In the genomic region with DNA sequence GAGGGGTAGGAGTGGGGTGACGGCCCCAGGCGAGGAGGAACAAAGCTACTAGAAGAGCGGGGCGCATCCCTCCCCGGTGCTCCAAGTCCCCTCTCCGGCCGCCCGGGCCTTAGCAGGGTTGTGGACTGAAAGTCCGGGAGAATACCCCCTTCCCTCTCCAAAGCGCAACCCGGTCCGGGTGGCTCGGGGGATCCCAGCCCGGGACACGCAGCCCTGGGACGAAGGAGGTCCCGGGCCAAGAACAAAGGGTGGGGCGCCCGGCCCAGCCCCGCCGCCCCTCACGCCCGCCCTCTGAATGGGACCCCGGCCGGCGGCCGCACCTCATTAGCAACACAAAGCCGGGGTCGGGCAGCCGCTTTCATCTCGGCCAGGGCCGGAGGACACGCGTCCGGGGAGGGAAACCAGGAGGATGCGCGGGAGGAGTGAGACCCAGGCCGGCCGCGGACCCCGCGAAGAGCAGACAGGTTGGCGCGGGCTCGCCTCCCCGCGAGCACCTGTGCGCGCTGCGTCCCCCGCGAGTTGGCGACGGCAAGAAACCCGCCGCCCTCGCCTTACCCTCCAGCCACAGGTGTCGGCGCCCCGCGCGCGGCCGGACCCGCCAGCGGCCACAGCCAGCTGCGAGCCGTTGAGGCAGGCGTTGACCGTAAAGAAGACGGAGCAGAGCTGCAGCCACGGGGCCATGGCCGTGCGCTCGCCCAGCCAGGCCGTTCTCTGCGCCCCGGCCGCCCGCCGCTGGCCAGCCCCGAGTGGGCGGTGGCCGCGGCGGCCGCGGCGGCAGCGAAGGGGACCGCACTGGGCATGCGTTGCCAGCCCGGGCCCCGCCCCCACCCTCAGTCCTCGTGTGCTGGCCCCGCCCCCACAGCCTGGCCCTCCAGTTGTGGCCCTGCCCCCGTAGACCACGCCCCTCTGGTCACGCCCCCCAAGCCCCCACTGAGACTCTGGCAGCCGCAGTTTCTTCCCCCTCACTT, we compare ENCODE assay signal across 9 cellular contexts. TPM values are rescaled to one million over a fixed set of nuclear protein-coding genes. Genes with fewer than 3 reads are reported as not detected.
A peak's percentile ranks its signal among the peaks of the same experiment; 100 is the strongest.
DNase-seq lines count a peak whose midpoint lies in the region; ATAC-seq and TF ChIP-seq lines count a peak whose summit lies in the region.
"Had no signal": no experiment of that assay in that cellular context is flagged by ENCODE, and none has a peak within 500 bp of the region (broad histone marks: within the 10 kb centered on the region; RNA-seq: fewer than 3 reads in every experiment).

IL17RD (minus strand) TSS at position 748 of the 968 bp plus-strand sequence; CDS start at position 681, 67 bp downstream.

- intact Hi-C loops in psoas muscle (cut with DNase I) = loop anchor here (5.0 kb wide), 4 partner anchors 62 to 272 kb away; partner anchors contain the start of gene APPL1 (in 1 of the 2)

- peaks cover 5 to 9% (median 5%) of the 10 kb centered on the region in 3 donors for H3K4me1 Mint-ChIP-seq in IgD-negative memory B cell

- H3K4me3 Mint-ChIP-seq in IgD-negative memory B cell = peak within 1 kb of the TSS; percentile 79 to 94 (median 88)

- no peaks in the 10 kb centered on the region for H3K9me3 ChIP-seq in SK-N-MC (ENCODE audit: low read depth, low read length)
- no peaks in the 10 kb centered on the region for H3K9me3 ChIP-seq in right atrium auricular region
- no peaks in the 10 kb centered on the region for H3K9me3 ChIP-seq in psoas muscle

- TF ChIP-seq CTCF in right atrium auricular region (IDR thresholded peaks at IDR 0.05) (no peak), psoas muscle (IDR thresholded peaks at IDR 0.05) (no peak)

- no peaks in the 10 kb centered on the region for H3K36me3 ChIP-seq in SK-N-MC (ENCODE audit: insufficient read depth, low read length)
- H3K36me3 ChIP-seq in right atrium auricular region = no peaks in the 10 kb centered on the region
- H3K36me3 ChIP-seq in psoas muscle (ENCODE audit: insufficient read depth in 1 of 2, low read depth in 1 of 2) = no peaks in the 10 kb centered on the region

- H3K27ac ChIP-seq in SK-N-MC (no peak within 1 kb of the TSS), right atrium auricular region (peak within 1 kb of the TSS; percentile 25 to 51), psoas muscle (peak within 1 kb of the TSS; percentile 16)

- DNase-seq in DMS79 treated with DMSO at 0.1 percent for 48 hours (lab: John Stamatoyannopoulos, UW) (peak; percentile 15), DMS79 (lab: John Stamatoyannopoulos, UW) (no peak), SK-N-MC (ENCODE audit: low read depth, low spot score) (no peak), amniotic stem cell (lab: John Stamatoyannopoulos, UW) (peak; percentile 71), right atrium auricular region (ENCODE audit: low spot score) (no peak), psoas muscle (peak; percentile 85 to 89)
- DNase-seq: DND-41 had no signal

- 0 to 2% (median 1%) methylated on average over 53 to 100 of the region's 100 CpGs for WGBS in psoas muscle, 3 donors

- H3K27me3 ChIP-seq in right atrium auricular region = no peaks in the 10 kb centered on the region
- H3K27me3 ChIP-seq in psoas muscle (ENCODE audit: insufficient read depth in 3 of 3, low read length in 2 of 3) = peaks cover 0 to 13% (median 0%) of the 10 kb centered on the region in 3 donors

- H3K9me3 Mint-ChIP-seq in IgD-negative memory B cell = peaks cover 0 to 2% (median 0%) of the 10 kb centered on the region in 3 donors

- peak; percentile 90 to 95 (median 92) for ATAC-seq in psoas muscle
- no peak for ATAC-seq in HG03159 (IDR thresholded peaks at IDR 0.05; ENCODE audit: unreplicated experiment)

- peak within 1 kb of the TSS; percentile 72 for H3K4me3 ChIP-seq in SK-N-MC
- peak within 1 kb of the TSS; percentile 52 to 72 for H3K4me3 ChIP-seq in right atrium auricular region
- peak within 1 kb of the TSS; percentile 92 for H3K4me3 ChIP-seq in psoas muscle

- H3K27me3 Mint-ChIP-seq in IgD-negative memory B cell = peaks cover 56% of the 10 kb centered on the region

- peaks cover 0 to 50% of the 10 kb centered on the region in 2 donors for H3K4me1 ChIP-seq in right atrium auricular region
- H3K4me1 ChIP-seq in psoas muscle = peaks cover 8% of the 10 kb centered on the region

- no peaks in the 10 kb centered on the region for H3K36me3 Mint-ChIP-seq in IgD-negative memory B cell

- H3K9ac ChIP-seq in SK-N-MC (ENCODE audit: insufficient read length) = no peak within 1 kb of the TSS

- H3K27ac Mint-ChIP-seq in IgD-negative memory B cell = peak within 1 kb of the TSS in 1 of 3 donors; percentile 39

RNA-seq across cellular contexts. Expression of gene IL17RD, which starts in this region (rescaled TPM):
- not detected for polyA plus RNA-seq in IgD-negative memory B cell
- total RNA-seq in right atrium auricular region = 1 to 10 TPM; 2.1 to 2.8 TPM
- total RNA-seq in psoas muscle = 1 to 10 TPM in 2 of 4 donors, under 1 TPM in 2; 0.86 to 1.8 (median 1.3) TPM
- under 1 TPM; 0.19 to 0.34 (median 0.33) TPM for polyA plus RNA-seq in psoas muscle

Comparison
In these comparisons a context has a peak if more than half of its experiments do, and no peak if none do; other contexts are left out.
1. DNase-seq: peak in DMS79 treated with DMSO at 0.1 percent for 48 hours (single experiment), amniotic stem cell (single experiment) and psoas muscle (2 of 2); none in DMS79 (single experiment), SK-N-MC (single experiment) and right atrium auricular region (single experiment).
2. Peak in every context shown above with its lines, with median percentiles within 50 percentile points of each other: H3K4me3 ChIP-seq.